ENCODE assay signal across 34 cellular contexts in the genomic region with DNA sequence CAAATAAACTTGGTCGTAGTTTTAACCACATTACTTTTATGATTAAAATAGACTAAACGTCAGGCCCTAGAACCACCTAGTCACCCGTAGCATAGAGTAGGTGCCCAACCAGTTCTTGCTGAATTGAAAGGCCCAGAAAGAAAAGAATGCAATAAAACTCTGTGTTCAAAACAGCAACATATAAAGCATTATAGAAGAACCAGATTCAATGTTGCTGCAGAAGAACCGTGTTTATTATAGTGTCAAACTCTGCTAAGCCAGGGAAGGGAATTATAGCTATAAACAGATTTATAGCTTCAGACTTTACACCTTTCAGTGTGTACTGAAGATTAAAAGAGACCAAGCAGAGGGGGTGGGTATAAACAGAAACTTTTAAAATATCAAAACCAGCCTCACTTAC.
"Had no signal": no experiment of that assay in that cellular context is flagged by ENCODE, and none has a peak within 500 bp of the region (broad histone marks: within the 10 kb centered on the region; RNA-seq: fewer than 3 reads in every experiment).

No MANE protein-coding gene starts in this region.

- H3K36me3 ChIP-seq: adrenal gland, esophagus squamous epithelium, gastroesophageal sphincter, WERI-Rb-1 had no signal

- H3K36me3 Mint-ChIP-seq: activated naive CD8-positive, alpha-beta T cell treated with anti-CD3 and anti-CD28 coated beads for 36 hours had no signal

- H3K4me1 Mint-ChIP-seq: activated B cell treated with CpG ODN at 0.5 μM for 24 hours, T-helper 17 cell had no signal

- H3K27me3 ChIP-seq: adrenal gland, body of pancreas, esophagus squamous epithelium, gastroesophageal sphincter had no signal

- H3K9me3 ChIP-seq: adrenal gland, body of pancreas, esophagus squamous epithelium, gastroesophageal sphincter had no signal

- ATAC-seq: activated CD4-positive, CD25-positive, alpha-beta regulatory T cell treated with anti-CD3 and anti-CD28 coated beads, Interleukin-2, amount 50 U/mL, for 24 hours; activated CD8-positive, alpha-beta T cell treated with anti-CD3 and anti-CD28 coated beads for 36 hours; activated naive CD8-positive, alpha-beta T cell treated with anti-CD3 and anti-CD28 coated beads, Interleukin-2, amount 50 U/mL, for 24 hours; activated T-cell treated with anti-CD3 and anti-CD28 coated beads, Interleukin-2, amount 50 U/mL, for 4 hours; activated T-helper 17 cell treated with anti-CD3 and anti-CD28 coated beads, Interleukin-2, amount 50 U/mL, for 72 hours; body of pancreas; effector memory CD8-positive, alpha-beta T cell; gastroesophageal sphincter; T-helper 17 cell had no signal

- H3K4me3 Mint-ChIP-seq: activated B cell treated with CpG ODN at 0.5 μM for 24 hours; activated CD8-positive, alpha-beta T cell treated with anti-CD3 and anti-CD28 coated beads for 36 hours; activated naive CD4-positive, alpha-beta T cell treated with anti-CD3 and anti-CD28 coated beads for 36 hours; activated naive CD4-positive, alpha-beta T cell treated with anti-CD3 and anti-CD28 coated beads, Interleukin-2, amount 50 U/mL, for 24 hours; activated naive CD8-positive, alpha-beta T cell treated with anti-CD3 and anti-CD28 coated beads for 36 hours; activated naive CD8-positive, alpha-beta T cell treated with anti-CD3 and anti-CD28 coated beads, Interleukin-2, amount 50 U/mL, for 24 hours; activated T-cell treated with anti-CD3 and anti-CD28 coated beads, Interleukin-2, amount 50 U/mL, for 4 hours; activated T-helper 17 cell treated with anti-CD3 and anti-CD28 coated beads, Interleukin-2, amount 50 U/mL, for 72 hours; effector memory CD8-positive, alpha-beta T cell; T-helper 17 cell; T-helper 2 cell treated with Interferon-gamma antibody and Interleukin-4, amounts not matched to agents 5 μg/mL and 100 μg/mL, for 36 hours had no signal

- H3K4me3 ChIP-seq: adrenal gland, body of pancreas, esophagus squamous epithelium, gastroesophageal sphincter had no signal

- H3K9me3 Mint-ChIP-seq: activated B cell treated with CpG ODN at 0.5 μM for 24 hours; activated CD8-positive, alpha-beta T cell treated with anti-CD3 and anti-CD28 coated beads for 36 hours; activated naive CD4-positive, alpha-beta T cell treated with anti-CD3 and anti-CD28 coated beads for 36 hours; activated naive CD4-positive, alpha-beta T cell treated with anti-CD3 and anti-CD28 coated beads, Interleukin-2, amount 50 U/mL, for 24 hours; activated naive CD8-positive, alpha-beta T cell treated with anti-CD3 and anti-CD28 coated beads for 36 hours; activated naive CD8-positive, alpha-beta T cell treated with anti-CD3 and anti-CD28 coated beads, Interleukin-2, amount 50 U/mL, for 24 hours; activated T-cell treated with anti-CD3 and anti-CD28 coated beads, Interleukin-2, amount 50 U/mL, for 4 hours; activated T-helper 17 cell treated with anti-CD3 and anti-CD28 coated beads, Interleukin-2, amount 50 U/mL, for 72 hours; effector memory CD8-positive, alpha-beta T cell had no signal

- H3K27me3 Mint-ChIP-seq: activated B cell treated with CpG ODN at 0.5 μM for 24 hours; activated naive CD4-positive, alpha-beta T cell treated with anti-CD3 and anti-CD28 coated beads, Interleukin-2, amount 50 U/mL, for 24 hours had no signal

- H3K27ac Mint-ChIP-seq: activated B cell treated with CpG ODN at 0.5 μM for 24 hours; activated CD8-positive, alpha-beta T cell treated with anti-CD3 and anti-CD28 coated beads for 36 hours; activated naive CD4-positive, alpha-beta T cell treated with anti-CD3 and anti-CD28 coated beads for 36 hours; activated naive CD4-positive, alpha-beta T cell treated with anti-CD3 and anti-CD28 coated beads, Interleukin-2, amount 50 U/mL, for 24 hours; activated naive CD8-positive, alpha-beta T cell treated with anti-CD3 and anti-CD28 coated beads for 36 hours; activated naive CD8-positive, alpha-beta T cell treated with anti-CD3 and anti-CD28 coated beads, Interleukin-2, amount 50 U/mL, for 24 hours; activated T-helper 17 cell treated with anti-CD3 and anti-CD28 coated beads, Interleukin-2, amount 50 U/mL, for 72 hours; effector memory CD8-positive, alpha-beta T cell; T-helper 17 cell; T-helper 2 cell treated with Interferon-gamma antibody and Interleukin-4, amounts not matched to agents 5 μg/mL and 100 μg/mL, for 36 hours had no signal

- DNase-seq: activated B cell treated with CpG ODN at 0.5 μM for 24 hours; activated CD4-positive, alpha-beta T cell treated with anti-CD3 and anti-CD28 coated beads for 48 hours; activated CD4-positive, alpha-beta T cell treated with anti-CD3 and anti-CD28 coated beads, Interleukin-2, amount 50 U/mL, for 1 hour; activated CD4-positive, alpha-beta T cell treated with anti-CD3 and anti-CD28 coated beads, Interleukin-2, amount 50 U/mL, for 48 hours; activated CD8-positive, alpha-beta memory T cell treated with anti-CD3 and anti-CD28 coated beads for 24 hours; activated CD8-positive, alpha-beta T cell treated with anti-CD3 and anti-CD28 coated beads for 36 hours; activated effector memory CD4-positive, alpha-beta T cell treated with Interleukin-2 at 50 U/mL for 16 hours; activated gamma-delta T cell treated with Interleukin-2 at 50 U/mL for 16 hours; activated naive CD4-positive, alpha-beta T cell treated with anti-CD3 and anti-CD28 coated beads for 36 hours; activated naive CD8-positive, alpha-beta T cell treated with anti-CD3 and anti-CD28 coated beads for 36 hours; activated naive CD8-positive, alpha-beta T cell treated with anti-CD3 and anti-CD28 coated beads, Interleukin-2, amount 50 U/mL, for 24 hours; activated T-cell treated with anti-CD3 and anti-CD28 coated beads, Interleukin-2, amount 50 U/mL, for 4 hours; adrenal gland; amygdala; aorta; body of pancreas; caudate nucleus; cortex of kidney; dermis blood vessel endothelial cell; effector CD4-positive, alpha-beta T cell; effector memory CD8-positive, alpha-beta T cell; esophagus squamous epithelium; foreskin melanocyte; SW 1271; T-helper 1 cell; T-helper 17 cell; T1000; WERI-Rb-1 had no signal

- H3K27ac ChIP-seq: adrenal gland, body of pancreas, epithelial cell of prostate, esophagus squamous epithelium, gastroesophageal sphincter, WERI-Rb-1 had no signal

- H3K4me1 ChIP-seq: adrenal gland, body of pancreas, esophagus squamous epithelium, gastroesophageal sphincter had no signal
